8 cellular contexts compared by ENCODE assay signal in the genomic region with DNA sequence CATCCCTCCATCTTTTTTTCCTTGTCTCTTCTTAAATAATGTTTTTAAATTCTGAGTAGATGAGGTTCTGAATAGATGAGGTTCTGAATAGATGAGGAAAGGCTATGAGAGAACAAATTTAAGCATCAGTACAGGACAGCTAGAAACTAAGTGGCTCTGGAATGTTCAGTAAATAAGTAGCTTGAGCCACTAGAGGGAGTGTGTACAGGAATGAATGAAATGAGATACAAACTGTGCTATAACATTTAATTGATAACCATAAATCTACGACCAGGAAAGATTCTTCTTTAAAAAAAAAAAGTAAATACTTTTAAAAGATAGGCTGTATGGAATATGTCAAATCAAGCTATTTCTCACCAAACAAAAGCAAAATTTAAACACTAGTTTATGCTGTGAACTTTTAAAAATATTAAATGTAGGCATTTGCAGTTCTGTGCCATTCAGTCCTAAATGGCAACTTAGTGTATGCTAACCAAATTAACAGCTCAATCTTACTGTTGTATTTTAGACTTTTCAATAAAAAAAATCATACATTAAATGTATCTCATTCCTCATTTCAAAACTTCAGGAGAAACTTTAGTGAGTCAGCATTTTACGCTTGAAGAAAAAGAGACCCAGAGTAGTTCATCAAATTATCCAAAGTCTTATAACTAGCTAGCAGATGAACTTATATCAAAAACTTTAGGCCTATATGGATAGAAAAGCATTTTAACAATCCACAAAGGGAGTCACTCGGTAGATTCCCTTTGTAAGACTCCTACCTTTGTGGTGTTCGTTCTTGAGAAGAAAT.
DNase-seq lines count a peak whose midpoint lies in the region; ATAC-seq and TF ChIP-seq lines count a peak whose summit lies in the region.

No MANE protein-coding gene starts in this region.

- H3K27me3 Mint-ChIP-seq in CD4-positive, CD25-positive, alpha-beta regulatory T cell: peaks cover 14% of the 10 kb centered on the region

- TF ChIP-seq POLR2A in gastroesophageal sphincter (IDR thresholded peaks at IDR 0.05): no peak

- no peak overlapping the region for H3K4me3 ChIP-seq in CD4-positive, CD25-positive, alpha-beta regulatory T cell (ENCODE audit: low read depth, low read length)
- no peak overlapping the region for H3K4me3 ChIP-seq in gastroesophageal sphincter

- H3K36me3 Mint-ChIP-seq in CD4-positive, CD25-positive, alpha-beta regulatory T cell: no peaks in the 10 kb centered on the region

- intact Hi-C loops in sciatic nerve (cut with DNase I): no loop called here

- H3K4me1 Mint-ChIP-seq in CD4-positive, CD25-positive, alpha-beta regulatory T cell: no peaks in the 10 kb centered on the region

- H3K9me3 Mint-ChIP-seq in CD4-positive, CD25-positive, alpha-beta regulatory T cell: peaks cover 0 to 3% (median 0%) of the 10 kb centered on the region in 7 donors

- no peak overlapping the region for H3K27ac Mint-ChIP-seq in CD4-positive, CD25-positive, alpha-beta regulatory T cell

- ATAC-seq in CD4-positive, CD25-positive, alpha-beta regulatory T cell (ENCODE audit: low read depth in 2 of 2): no peak
- no peak for ATAC-seq in gastroesophageal sphincter
- ATAC-seq in sciatic nerve: peak; percentile 78
- ATAC-seq in GM21367 (IDR thresholded peaks at IDR 0.05; ENCODE audit: unreplicated experiment): no peak

- H3K4me1 ChIP-seq in CD4-positive, CD25-positive, alpha-beta regulatory T cell (ENCODE audit: control insufficient read depth, insufficient read depth, low read length, poor library complexity, severe bottlenecking): no peaks in the 10 kb centered on the region
- no peaks in the 10 kb centered on the region for H3K4me1 ChIP-seq in gastroesophageal sphincter

- TF ChIP-seq EP300 in gastroesophageal sphincter (IDR thresholded peaks at IDR 0.05): no peak

- WGBS in gastroesophageal sphincter (ENCODE audit: low coverage in 1 of 2), 2 donors: 72 to 74% methylated on average over 4 of the region's 4 CpGs

- H3K4me3 Mint-ChIP-seq in CD4-positive, CD25-positive, alpha-beta regulatory T cell: no peak overlapping the region

- no peaks in the 10 kb centered on the region for H3K27me3 ChIP-seq in CD4-positive, CD25-positive, alpha-beta regulatory T cell (ENCODE audit: control insufficient read depth, insufficient read depth, low read length)
- no peaks in the 10 kb centered on the region for H3K27me3 ChIP-seq in gastroesophageal sphincter

- no peaks in the 10 kb centered on the region for H3K9me3 ChIP-seq in CD4-positive, CD25-positive, alpha-beta regulatory T cell (ENCODE audit: control insufficient read depth in 2 of 2, low read length in 2 of 2)
- H3K9me3 ChIP-seq in gastroesophageal sphincter: no peaks in the 10 kb centered on the region

- DNase-seq in CD4-positive, CD25-positive, alpha-beta regulatory T cell: peak in 2 of 3 donors; percentile 10 to 34
- DNase-seq in HT1080 (ENCODE audit: low read depth) (peak; percentile 37), SKM-1 treated with dmso at 0.1 percent for 144 hours (lab: John Stamatoyannopoulos, UW; ENCODE audit: unreplicated experiment) (peak; percentile 43), sciatic nerve (ENCODE audit: low spot score) (no peak), T-helper 9 cell (no peak)
- no peak for DNase-seq in effector CD8-positive, alpha-beta T cell (lab: John Stamatoyannopoulos, UW)

- no peaks in the 10 kb centered on the region for H3K36me3 ChIP-seq in CD4-positive, CD25-positive, alpha-beta regulatory T cell (ENCODE audit: control insufficient read depth, insufficient read depth, low read length)
- H3K36me3 ChIP-seq in gastroesophageal sphincter: no peaks in the 10 kb centered on the region

- peak; percentile 18 to 60 (median 56) for TF ChIP-seq CTCF in gastroesophageal sphincter (IDR thresholded peaks at IDR 0.05)

- no peak overlapping the region for H3K27ac ChIP-seq in CD4-positive, CD25-positive, alpha-beta regulatory T cell (ENCODE audit: insufficient read depth, low read length, poor library complexity, severe bottlenecking)
- H3K27ac ChIP-seq in gastroesophageal sphincter: no peak overlapping the region

Comparison
In these comparisons a context has a peak if more than half of its experiments do, and no peak if none do; other contexts are left out.
1. DNase-seq: peak in CD4-positive, CD25-positive, alpha-beta regulatory T cell (2 of 3), HT1080 (single experiment) and SKM-1 treated with dmso at 0.1 percent for 144 hours (single experiment); none in sciatic nerve (single experiment), T-helper 9 cell (single experiment) and effector CD8-positive, alpha-beta T cell (single experiment).